12 cellular contexts compared by ENCODE assay signal in genomic region chr15:68418611-68419161, GRCh38. TPM values are rescaled to one million over a fixed set of nuclear protein-coding genes. Genes with fewer than 3 reads are reported as not detected.
DNase-seq lines count a peak whose midpoint lies in the region; ATAC-seq, FAIRE-seq and TF ChIP-seq lines count a peak whose summit lies in the region.
"Had no signal": no experiment of that assay in that cellular context is flagged by ENCODE, and none has a peak within 500 bp of the region (broad histone marks: within the 10 kb centered on the region; RNA-seq: fewer than 3 reads in every experiment).

No MANE protein-coding gene starts in this region.

- H3K27ac ChIP-seq in SK-N-SH (ENCODE audit: low read depth in 2 of 2, low read length in 1 of 2) (no peak overlapping the region), kidney (ENCODE audit: low read depth in 2 of 2, low read length in 2 of 2) (no peak overlapping the region)

- no peaks in the 10 kb centered on the region for H3K36me3 Mint-ChIP-seq in activated CD4-positive, alpha-beta T cell treated with anti-CD3 and anti-CD28 coated beads, Interleukin-2, amount 10 ng/mL, durations not matched to agents 7 days and 5 days (ENCODE audit: low read depth)
- no peaks in the 10 kb centered on the region for H3K36me3 Mint-ChIP-seq in WTC11
- H3K36me3 Mint-ChIP-seq: CD4-positive, CD25-positive, alpha-beta regulatory T cell; IgD-negative memory B cell; naive B cell had no signal

- WGBS in SK-N-SH (ENCODE audit: low lambda C conversion rate): 75% methylated on average over 6 of the region's 6 CpGs

- no peak for TF ChIP-seq CTCF in SK-N-SH (IDR thresholded peaks at IDR 0.05)
- no peak for TF ChIP-seq CTCF in kidney (IDR thresholded peaks at IDR 0.05; ENCODE audit: borderline replicate concordance, extremely low read depth, insufficient read depth)
- TF ChIP-seq CTCF in WTC11 (IDR thresholded peaks at IDR 0.05): no peak

- no peaks in the 10 kb centered on the region for H3K9me3 Mint-ChIP-seq in activated CD4-positive, alpha-beta T cell treated with anti-CD3 and anti-CD28 coated beads, Interleukin-2, amount 10 ng/mL, durations not matched to agents 7 days and 5 days
- no peaks in the 10 kb centered on the region for H3K9me3 Mint-ChIP-seq in WTC11
- H3K9me3 Mint-ChIP-seq: CD4-positive, CD25-positive, alpha-beta regulatory T cell; IgD-negative memory B cell; naive B cell; T-helper 1 cell treated with Interleukin-12 subunit alpha and Interleukin-12 subunit beta and Interleukin-4 antibody, amounts not matched to agents 30 μg/mL and 1 μg/mL, for 36 hours had no signal

- ATAC-seq in SK-N-SH treated with all-trans-retinoic acid at 6 μM for 48 hours: no peak; the same call in 2 of the 3 replicates
- no peak; the same call in 1 of the 2 replicates for ATAC-seq in WTC11
- ATAC-seq in HG02759 (IDR thresholded peaks at IDR 0.05; ENCODE audit: unreplicated experiment): no peak

- H3K4me1 Mint-ChIP-seq in activated CD4-positive, alpha-beta T cell treated with anti-CD3 and anti-CD28 coated beads, Interleukin-2, amount 10 ng/mL, durations not matched to agents 7 days and 5 days: no peaks in the 10 kb centered on the region
- peaks cover 23% of the 10 kb centered on the region for H3K4me1 Mint-ChIP-seq in WTC11
- H3K4me1 Mint-ChIP-seq: CD4-positive, CD25-positive, alpha-beta regulatory T cell; IgD-negative memory B cell; naive B cell had no signal

- no peaks in the 10 kb centered on the region for H3K9me3 ChIP-seq in SK-N-SH
- no peaks in the 10 kb centered on the region for H3K9me3 ChIP-seq in kidney (ENCODE audit: control insufficient read depth in 1 of 2, low read length in 2 of 2)

- CTCF ChIA-PET in SK-N-SH (lab: Yijun Ruan, JAX): interaction anchor here (2.1 kb wide), 1 partner anchor 112 kb away, joined by 7 read pairs; no protein-coding TSS in a partner anchor
- CTCF ChIA-PET in activated CD4-positive, alpha-beta T cell treated with anti-CD3 and anti-CD28 coated beads, Interleukin-2, amount 10 ng/mL, durations not matched to agents 7 days and 5 days (lab: Charles Lee): no interaction called here
- CTCF ChIA-PET in WTC11 (lab: Charles Lee): interaction anchor here (1.0 to 2.7 kb wide), 3 partner anchors 112 to 255 kb away, joined by 3 to 6 read pairs (median 6); no protein-coding TSS in a partner anchor

- H3K4me3 ChIP-seq in SK-N-SH (ENCODE audit: low read depth in 2 of 2, low read length in 1 of 2) (no peak overlapping the region), kidney (ENCODE audit: low read length in 2 of 2) (no peak overlapping the region)

- FAIRE-seq in kidney (lab: Jason Lieb, UNC) (no peak), urothelium cell line (lab: Jason Lieb, UNC) (peak; percentile 74)

- no peaks in the 10 kb centered on the region for H3K27me3 ChIP-seq in SK-N-SH (ENCODE audit: insufficient read depth)

- H3K36me3 ChIP-seq in SK-N-SH (replicated peaks in 1 of 2; ENCODE audit: control insufficient read depth in 1 of 2, insufficient read depth in 2 of 2, low read length in 1 of 2) (no peaks in the 10 kb centered on the region), kidney (ENCODE audit: control insufficient read depth in 1 of 2, insufficient read depth in 2 of 2, low read length in 2 of 2) (no peaks in the 10 kb centered on the region)

- H3K27ac Mint-ChIP-seq in activated CD4-positive, alpha-beta T cell treated with anti-CD3 and anti-CD28 coated beads, Interleukin-2, amount 10 ng/mL, durations not matched to agents 7 days and 5 days: no peak overlapping the region
- no peak overlapping the region for H3K27ac Mint-ChIP-seq in WTC11
- H3K27ac Mint-ChIP-seq: CD4-positive, CD25-positive, alpha-beta regulatory T cell; IgD-negative memory B cell; T-helper 1 cell treated with Interleukin-12 subunit alpha and Interleukin-12 subunit beta and Interleukin-4 antibody, amounts not matched to agents 30 μg/mL and 1 μg/mL, for 36 hours had no signal

- H3K4me2 ChIP-seq in SK-N-SH: no peak overlapping the region

- no peaks in the 10 kb centered on the region; a peak in 1 of 4 replicates for H3K4me1 ChIP-seq in SK-N-SH (ENCODE audit: control insufficient read depth in 1 of 2, insufficient read depth in 2 of 2, low read depth in 1 of 2, low read length in 1 of 2)
- H3K4me1 ChIP-seq in kidney (ENCODE audit: control insufficient read depth in 1 of 2, insufficient read depth in 1 of 2, low read depth in 1 of 2, low read length in 2 of 2): no peaks in the 10 kb centered on the region

- H3K4me3 Mint-ChIP-seq in activated CD4-positive, alpha-beta T cell treated with anti-CD3 and anti-CD28 coated beads, Interleukin-2, amount 10 ng/mL, durations not matched to agents 7 days and 5 days: no peak overlapping the region
- H3K4me3 Mint-ChIP-seq in WTC11: no peak overlapping the region
- H3K4me3 Mint-ChIP-seq: CD4-positive, CD25-positive, alpha-beta regulatory T cell; naive B cell; T-helper 1 cell treated with Interleukin-12 subunit alpha and Interleukin-12 subunit beta and Interleukin-4 antibody, amounts not matched to agents 30 μg/mL and 1 μg/mL, for 36 hours had no signal

- no peak overlapping the region for H2AFZ ChIP-seq in SK-N-SH (ENCODE audit: low read depth)

- POLR2A ChIA-PET in SK-N-SH (lab: Yijun Ruan, JAX) (no interaction called here), WTC11 (lab: Charles Lee) (interaction anchor here (0.6 kb wide), 1 partner anchor 54 kb away, joined by 3 read pairs; no protein-coding TSS in a partner anchor)
- POLR2A ChIA-PET in activated CD4-positive, alpha-beta T cell treated with anti-CD3 and anti-CD28 coated beads, Interleukin-2, amount 10 ng/mL, durations not matched to agents 7 days and 5 days (lab: Charles Lee): no interaction called here

- H3K9me2 ChIP-seq in SK-N-SH: no peaks in the 10 kb centered on the region

- no peak for TF ChIP-seq RAD21 in SK-N-SH (IDR thresholded peaks at IDR 0.05; ENCODE audit: low read length)

- intact Hi-C loops in kidney (cut with DNase I): no loop called here

- no peaks in the 10 kb centered on the region for H4K20me1 ChIP-seq in SK-N-SH (ENCODE audit: insufficient read depth)

- DNase-seq in SK-N-SH: no peak
- peak; percentile 71 for DNase-seq in astrocyte of the hippocampus (ENCODE audit: low read depth, low spot score)
- peak; percentile 56 for DNase-seq in kidney
- no peak for DNase-seq in urothelium cell line (ENCODE audit: low spot score)
- no peak for DNase-seq in activated CD4-positive, alpha-beta T cell treated with anti-CD3 and anti-CD28 coated beads, Interleukin-2, amount 10 ng/mL, durations not matched to agents 7 days and 5 days
- DNase-seq in WTC11 (ENCODE audit: low spot score): no peak
- DNase-seq: CD4-positive, CD25-positive, alpha-beta regulatory T cell; naive B cell had no signal

- no peaks in the 10 kb centered on the region for H3K79me2 ChIP-seq in SK-N-SH (ENCODE audit: insufficient read depth)

- no peak for TF ChIP-seq EP300 in SK-N-SH (IDR thresholded peaks at IDR 0.05; ENCODE audit: borderline replicate concordance in 1 of 2, low read depth in 1 of 2, low read length in 1 of 2)

- H3F3A ChIP-seq in SK-N-SH (replicated peaks; ENCODE audit: insufficient read depth): no peaks in the 10 kb centered on the region

- H3K9ac ChIP-seq in SK-N-SH (no peak overlapping the region), kidney (ENCODE audit: low read length in 2 of 2) (no peak overlapping the region)

- H3K27me3 Mint-ChIP-seq in activated CD4-positive, alpha-beta T cell treated with anti-CD3 and anti-CD28 coated beads, Interleukin-2, amount 10 ng/mL, durations not matched to agents 7 days and 5 days: no peaks in the 10 kb centered on the region
- peaks cover 8% of the 10 kb centered on the region for H3K27me3 Mint-ChIP-seq in WTC11 (ENCODE audit: low read depth)

TF ChIP-seq in SK-N-SH, 30 proteins besides CTCF, POLR2A, EP300 and RAD21 (continues in another document):
- no peak for TF ChIP-seq USF2 (IDR thresholded peaks at IDR 0.05; ENCODE audit: borderline replicate concordance, low read depth, low read length)

TF ChIP-seq in SK-N-SH treated with all-trans-retinoic acid at 6 μM for 48 hours, 23 proteins besides CTCF, POLR2A, EP300 and RAD21 (continues in another document):
- TF ChIP-seq ZC3H10 (CRISPR knock-in tag; IDR thresholded peaks at IDR 0.05) (no peak), ZFP3 (CRISPR knock-in tag; IDR thresholded peaks at IDR 0.05) (no peak), BACH2 (CRISPR knock-in tag; IDR thresholded peaks at IDR 0.05; ENCODE audit: borderline replicate concordance) (no peak), CREB5 (CRISPR knock-in tag; IDR thresholded peaks at IDR 0.05; ENCODE audit: low read depth) (no peak)

TF ChIP-seq in WTC11, 78 proteins besides CTCF, POLR2A, EP300 and RAD21:
- no peak for TF ChIP-seq ZBTB43 (CRISPR knock-in tag; IDR thresholded peaks at IDR 0.05)

RNA-seq across cellular contexts. Expression of gene ITGA11, which starts 13.3 kb away (rescaled TPM):
- polyA plus RNA-seq in SK-N-SH (2012; rRNA removed): 0.49 and 0.52 TPM in 2 replicates
- polyA plus RNA-seq in SK-N-SH (2012; cell fraction: cytosol; rRNA removed): 0.29 and 0.53 TPM in 2 replicates
- 1.0 and 1.1 TPM in 2 replicates for polyA plus RNA-seq in SK-N-SH (2012; cell fraction: nucleus; rRNA removed)
- total RNA-seq in kidney: 11.1 TPM
- polyA plus RNA-seq in kidney (ENCODE audit: insufficient read depth, low read depth, low replicate concordance): 3.4 TPM
- 1 to 10 TPM; 1.0 to 1.1 TPM for total RNA-seq in activated CD4-positive, alpha-beta T cell treated with anti-CD3 and anti-CD28 coated beads, Interleukin-2, amount 10 ng/mL, durations not matched to agents 7 days and 5 days
- total RNA-seq in WTC11 (2021): 0.11 to 0.60 TPM (median 0.15 TPM) in 3 replicates
- total RNA-seq: CD4-positive, CD25-positive, alpha-beta regulatory T cell had no signal
- polyA plus RNA-seq: IgD-negative memory B cell had no signal

Comparison
In these comparisons a context has a peak if more than half of its experiments do, and no peak if none do; other contexts are left out.
1. DNase-seq: peak in astrocyte of the hippocampus (single experiment) and kidney (single experiment); none in SK-N-SH (single experiment), urothelium cell line (single experiment), activated CD4-positive, alpha-beta T cell treated with anti-CD3 and anti-CD28 coated beads, Interleukin-2, amount 10 ng/mL, durations not matched to agents 7 days and 5 days (single experiment) and WTC11 (single experiment).